Comparison of ENCODE assay signal across 28 cellular contexts in the genomic region with DNA sequence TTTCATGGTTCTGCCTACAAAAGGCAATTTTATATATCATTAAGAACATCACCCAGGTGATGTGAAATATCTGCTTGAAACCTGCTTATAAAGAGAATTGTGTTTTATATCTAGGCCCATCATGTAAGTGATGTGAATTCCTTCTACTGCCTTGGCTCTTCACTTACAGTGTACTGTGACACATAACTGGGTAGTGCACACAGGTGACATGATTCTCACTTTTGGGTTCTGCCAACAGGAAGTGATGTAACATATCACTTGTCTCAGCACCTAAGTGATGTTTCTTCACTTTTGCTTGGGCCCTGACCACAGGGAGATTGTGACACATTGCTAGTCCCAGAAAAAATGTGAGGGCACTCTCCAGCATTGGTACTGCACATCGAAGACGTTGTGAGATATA.
"Had no signal": no experiment of that assay in that cellular context is flagged by ENCODE, and none has a peak within 500 bp of the region (broad histone marks: within the 10 kb centered on the region; RNA-seq: fewer than 3 reads in every experiment).

No MANE protein-coding gene starts in this region.

- H3K27me3 Mint-ChIP-seq: activated CD4-positive, alpha-beta T cell treated with anti-CD3 and anti-CD28 coated beads, Interleukin-2, amount 10 ng/mL, durations not matched to agents 7 days and 5 days; activated CD8-positive, alpha-beta memory T cell treated with anti-CD3 and anti-CD28 coated beads, Interleukin-2, amount 10 ng/mL, durations not matched to agents 7 days and 5 days; activated naive CD4-positive, alpha-beta T cell treated with anti-CD3 and anti-CD28 coated beads, Interleukin-2, amount 50 U/mL, for 24 hours; activated naive CD8-positive, alpha-beta T cell treated with anti-CD3 and anti-CD28 coated beads for 36 hours; activated naive CD8-positive, alpha-beta T cell treated with anti-CD3 and anti-CD28 coated beads, Interleukin-2, amount 50 U/mL, for 24 hours; effector memory CD8-positive, alpha-beta T cell had no signal

- H3K4me1 Mint-ChIP-seq: activated CD4-positive, alpha-beta T cell treated with anti-CD3 and anti-CD28 coated beads, Interleukin-2, amount 10 ng/mL, durations not matched to agents 7 days and 5 days; activated CD8-positive, alpha-beta memory T cell treated with anti-CD3 and anti-CD28 coated beads, Interleukin-2, amount 10 ng/mL, durations not matched to agents 7 days and 5 days; activated naive CD4-positive, alpha-beta T cell treated with anti-CD3 and anti-CD28 coated beads, Interleukin-2, amount 50 U/mL, for 24 hours; activated naive CD8-positive, alpha-beta T cell treated with anti-CD3 and anti-CD28 coated beads for 36 hours; activated naive CD8-positive, alpha-beta T cell treated with anti-CD3 and anti-CD28 coated beads, Interleukin-2, amount 50 U/mL, for 24 hours had no signal

- H3K4me3 Mint-ChIP-seq: activated CD4-positive, alpha-beta T cell treated with anti-CD3 and anti-CD28 coated beads, Interleukin-2, amount 10 ng/mL, durations not matched to agents 7 days and 5 days; activated CD8-positive, alpha-beta memory T cell treated with anti-CD3 and anti-CD28 coated beads, Interleukin-2, amount 10 ng/mL, durations not matched to agents 7 days and 5 days; activated naive CD4-positive, alpha-beta T cell treated with anti-CD3 and anti-CD28 coated beads, Interleukin-2, amount 50 U/mL, for 24 hours; activated naive CD8-positive, alpha-beta T cell treated with anti-CD3 and anti-CD28 coated beads for 36 hours; activated naive CD8-positive, alpha-beta T cell treated with anti-CD3 and anti-CD28 coated beads, Interleukin-2, amount 50 U/mL, for 24 hours; activated T-helper 1 cell treated with anti-CD3 and anti-CD28 coated beads, Interleukin-12 subunit alpha, Interleukin-12 subunit beta, Interleukin-2, Interleukin-4 antibody, amounts not matched to agents 30 ng/mL and 10 ng/mL and 1 ng/mL, durations not matched to agents 14 hours and 24 hours and 36 hours; effector memory CD8-positive, alpha-beta T cell had no signal

- DNase-seq: activated CD4-positive, alpha-beta T cell treated with anti-CD3 and anti-CD28 coated beads for 4 hours; activated CD4-positive, alpha-beta T cell treated with anti-CD3 and anti-CD28 coated beads, Interleukin-2, amount 10 ng/mL, durations not matched to agents 7 days and 5 days; activated CD4-positive, CD25-positive, alpha-beta regulatory T cell; activated CD4-positive, CD25-positive, alpha-beta regulatory T cell treated with anti-CD3 and anti-CD28 coated beads, Interleukin-2, amount 50 U/mL, for 72 hours; activated CD8-positive, alpha-beta memory T cell treated with anti-CD3 and anti-CD28 coated beads, Interleukin-2, amount 10 ng/mL, durations not matched to agents 7 days and 5 days; activated CD8-positive, alpha-beta memory T cell treated with anti-CD3 and anti-CD28 coated beads, Interleukin-2, amount 50 U/mL, for 4 hours; activated gamma-delta T cell; activated naive CD4-positive, alpha-beta T cell treated with Interleukin-2 at 50 U/mL for 16 hours; activated naive CD8-positive, alpha-beta T cell treated with anti-CD3 and anti-CD28 coated beads for 36 hours; activated naive CD8-positive, alpha-beta T cell treated with anti-CD3 and anti-CD28 coated beads, Interleukin-2, amount 50 U/mL, for 24 hours; activated T-cell treated with anti-CD3 and anti-CD28 coated beads, Interleukin-2, amount 50 U/mL, for 1 hour; activated T-cell treated with anti-CD3 and anti-CD28 coated beads, Interleukin-2, amount 50 U/mL, for 48 hours; adrenal gland; amygdala; aorta; body of pancreas; caudate nucleus; cortex of kidney; dermis blood vessel endothelial cell; effector CD4-positive, alpha-beta T cell; effector memory CD8-positive, alpha-beta T cell; erythroblast; foreskin keratinocyte; gastrocnemius medialis; glutamatergic neuron; heart left ventricle had no signal

- H3K27ac Mint-ChIP-seq: activated CD4-positive, alpha-beta T cell treated with anti-CD3 and anti-CD28 coated beads, Interleukin-2, amount 10 ng/mL, durations not matched to agents 7 days and 5 days; activated CD8-positive, alpha-beta memory T cell treated with anti-CD3 and anti-CD28 coated beads, Interleukin-2, amount 10 ng/mL, durations not matched to agents 7 days and 5 days; activated naive CD4-positive, alpha-beta T cell treated with anti-CD3 and anti-CD28 coated beads, Interleukin-2, amount 50 U/mL, for 24 hours; activated naive CD8-positive, alpha-beta T cell treated with anti-CD3 and anti-CD28 coated beads for 36 hours; activated naive CD8-positive, alpha-beta T cell treated with anti-CD3 and anti-CD28 coated beads, Interleukin-2, amount 50 U/mL, for 24 hours; activated T-helper 1 cell treated with anti-CD3 and anti-CD28 coated beads, Interleukin-12 subunit alpha, Interleukin-12 subunit beta, Interleukin-2, Interleukin-4 antibody, amounts not matched to agents 30 ng/mL and 10 ng/mL and 1 ng/mL, durations not matched to agents 14 hours and 24 hours and 36 hours; effector memory CD8-positive, alpha-beta T cell had no signal

- H3K9me3 Mint-ChIP-seq: activated CD4-positive, alpha-beta T cell treated with anti-CD3 and anti-CD28 coated beads, Interleukin-2, amount 10 ng/mL, durations not matched to agents 7 days and 5 days; activated naive CD4-positive, alpha-beta T cell treated with anti-CD3 and anti-CD28 coated beads, Interleukin-2, amount 50 U/mL, for 24 hours; activated naive CD8-positive, alpha-beta T cell treated with anti-CD3 and anti-CD28 coated beads for 36 hours; activated naive CD8-positive, alpha-beta T cell treated with anti-CD3 and anti-CD28 coated beads, Interleukin-2, amount 50 U/mL, for 24 hours; activated T-helper 1 cell treated with anti-CD3 and anti-CD28 coated beads, Interleukin-12 subunit alpha, Interleukin-12 subunit beta, Interleukin-2, Interleukin-4 antibody, amounts not matched to agents 30 ng/mL and 10 ng/mL and 1 ng/mL, durations not matched to agents 14 hours and 24 hours and 36 hours; effector memory CD8-positive, alpha-beta T cell had no signal

- ATAC-seq: activated CD8-positive, alpha-beta memory T cell treated with anti-CD3 and anti-CD28 coated beads, Interleukin-2, amount 10 ng/mL, durations not matched to agents 7 days and 5 days; activated naive CD8-positive, alpha-beta T cell treated with anti-CD3 and anti-CD28 coated beads, Interleukin-2, amount 50 U/mL, for 24 hours; body of pancreas; effector memory CD8-positive, alpha-beta T cell; foreskin keratinocyte; gastrocnemius medialis; heart left ventricle had no signal

- H3K36me3 Mint-ChIP-seq: activated CD8-positive, alpha-beta memory T cell treated with anti-CD3 and anti-CD28 coated beads, Interleukin-2, amount 10 ng/mL, durations not matched to agents 7 days and 5 days; activated naive CD4-positive, alpha-beta T cell treated with anti-CD3 and anti-CD28 coated beads, Interleukin-2, amount 50 U/mL, for 24 hours; activated naive CD8-positive, alpha-beta T cell treated with anti-CD3 and anti-CD28 coated beads for 36 hours had no signal
